In the genomic region with DNA sequence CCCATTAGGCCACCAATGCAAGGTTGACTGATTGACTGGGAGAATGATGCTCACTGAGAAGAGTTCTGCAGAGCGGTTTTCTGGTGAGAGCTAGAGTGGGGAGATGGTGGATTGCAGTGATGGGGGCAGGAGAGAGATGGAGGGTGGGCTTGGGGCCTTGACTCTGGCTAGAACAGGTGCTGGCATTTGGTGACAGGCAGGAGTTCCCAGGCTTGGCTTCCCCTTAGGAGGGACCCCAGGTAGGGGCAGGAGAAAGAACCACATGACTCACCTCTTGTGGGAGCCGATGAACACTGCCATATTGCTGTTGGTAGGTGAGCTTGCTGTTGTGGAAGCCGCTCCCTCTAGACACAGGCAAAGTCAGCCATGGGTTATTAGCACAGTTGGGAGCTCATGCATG, we compare ENCODE assay signal across 1 cellular context.
TF ChIP-seq lines count a peak whose summit lies in the region.

No MANE protein-coding gene starts in this region.

TF ChIP-seq in HepG2, 621 proteins besides CTCF, POLR2A, EP300 and RAD21:
- TF ChIP-seq ZNF331 (CRISPR knock-in tag; IDR thresholded peaks at IDR 0.05) (peak; percentile 69), SNAPC4 (CRISPR knock-in tag; IDR thresholded peaks at IDR 0.05) (no peak)
